21 cellular contexts compared by ENCODE assay signal in genomic region chr1:116686723-116687368, GRCh38. TPM values are rescaled to one million over a fixed set of nuclear protein-coding genes. Genes with fewer than 3 reads are reported as not detected.
DNase-seq lines count a peak whose midpoint lies in the region; ATAC-seq, FAIRE-seq and TF ChIP-seq lines count a peak whose summit lies in the region.
"Had no signal": no experiment of that assay in that cellular context is flagged by ENCODE, and none has a peak within 500 bp of the region (broad histone marks: within the 10 kb centered on the region; RNA-seq: fewer than 3 reads in every experiment).

No MANE protein-coding gene starts in this region.

- in situ Hi-C loops in K562 (cut with MboI) = no loop called here

- H2AFZ ChIP-seq in K562 (ENCODE audit: low read depth, low read length) = peak overlapping the region; percentile 81

- no peaks in the 10 kb centered on the region for H3K36me3 ChIP-seq in K562 (ENCODE audit: control insufficient read depth, insufficient read depth, low read length)
- H3K36me3 ChIP-seq: prostate gland, thoracic aorta had no signal

- FAIRE-seq in K562 (lab: Jason Lieb, UNC) = no peak
- FAIRE-seq: bronchial epithelial cell, frontal cortex had no signal

- H3K9me3 ChIP-seq in K562 (replicated peaks; ENCODE audit: control insufficient read depth, insufficient read depth, low read depth, low read length) = no peaks in the 10 kb centered on the region
- H3K9me3 ChIP-seq: prostate gland, thoracic aorta had no signal

- intact Hi-C loops in K562 (cut with micrococcal nuclease) = loop anchor here (5.0 kb wide), 1 partner anchor 35 kb away; no protein-coding TSS in a partner anchor
- intact Hi-C loops in head of caudate nucleus (cut with DNase I) = no loop called here

- peak overlapping the region; percentile 67 to 78 for H3K9ac ChIP-seq in K562 (ENCODE audit: insufficient read depth in 1 of 2, low read depth in 2 of 2, low read length in 2 of 2)
- H3K9ac ChIP-seq: KMS-11 had no signal

- no peak for TF ChIP-seq POLR2A in K562 (conservative IDR thresholded peaks at IDR 0.05)

- peak overlapping the region; percentile 58 for H3K4me2 ChIP-seq in K562 (ENCODE audit: insufficient read depth, low read length)
- H3K4me2 ChIP-seq: KMS-11 had no signal

- peak overlapping the region; percentile 100 for H3K27ac Mint-ChIP-seq in glutamatergic neuron (ENCODE audit: unreplicated experiment)
- H3K27ac Mint-ChIP-seq: stimulated activated memory B cell treated with anti-CD40 and anti-IgM and Interleukin-4, amounts not matched to agents 10 μg/mL and 1 μg/mL and 100 μg/mL, for 72 hours had no signal

- H3K4me3 Mint-ChIP-seq in glutamatergic neuron (ENCODE audit: unreplicated experiment) = peak overlapping the region; percentile 56
- H3K4me3 Mint-ChIP-seq: neural crest cell; stimulated activated memory B cell treated with anti-CD40 and anti-IgM and Interleukin-4, amounts not matched to agents 10 μg/mL and 1 μg/mL and 100 μg/mL, for 72 hours had no signal

- peak; percentile 8 for DNase-seq in AG10803 (ENCODE audit: low read depth)
- DNase-seq in K562 (ENCODE audit: extremely low read depth in 1 of 4, low spot score in 3 of 4) = peak in 1 of 4 experiments; percentile 44
- DNase-seq in glutamatergic neuron = no peak
- DNase-seq in head of caudate nucleus = no peak
- DNase-seq in NCI-H524 treated with DMSO at 0.1 percent for 48 hours (lab: John Stamatoyannopoulos, UW) = no peak
- DNase-seq: activated CD8-positive, alpha-beta memory T cell treated with anti-CD3 and anti-CD28 coated beads, Interleukin-2, amount 50 U/mL, for 48 hours; dermis blood vessel endothelial cell; GDM1; kidney glomerular epithelial cell; NCI-H1092 treated with DMSO at 0.1 percent for 48 hours; NCI-H510A had no signal

- TF ChIP-seq CTCF in AG10803 (conservative IDR thresholded peaks at IDR 0.05; ENCODE audit: low read length) (no peak), K562 (IDR thresholded peaks at IDR 0.05 in 2 of 3, conservative IDR thresholded peaks at IDR 0.05 in 1 of 3; ENCODE audit: insufficient read depth in 2 of 3, low read depth in 1 of 3, low read length in 3 of 3) (no peak), glutamatergic neuron (IDR thresholded peaks at IDR 0.05; ENCODE audit: partially characterized antibody, unreplicated experiment) (no peak)

- H3K4me1 ChIP-seq in K562 (replicated peaks in 1 of 2; ENCODE audit: control insufficient read depth in 2 of 2, insufficient read depth in 2 of 2, low read length in 2 of 2) = peaks cover 39 to 74% of the 10 kb centered on the region in 2 experiments
- H3K4me1 ChIP-seq: prostate gland had no signal

- no peaks in the 10 kb centered on the region for H4K20me1 ChIP-seq in K562 (replicated peaks; ENCODE audit: control insufficient read depth, insufficient read depth, low read length)

- no peaks in the 10 kb centered on the region for H3K36me3 Mint-ChIP-seq in glutamatergic neuron (ENCODE audit: unreplicated experiment)
- H3K36me3 Mint-ChIP-seq: stimulated activated memory B cell treated with anti-CD40 and anti-IgM and Interleukin-4, amounts not matched to agents 10 μg/mL and 1 μg/mL and 100 μg/mL, for 72 hours had no signal

- TF ChIP-seq RAD21 in Ishikawa (IDR thresholded peaks at IDR 0.05; ENCODE audit: low read depth) (no peak), K562 (CRISPR knock-in tag; conservative IDR thresholded peaks at IDR 0.05 in 1 of 2, IDR thresholded peaks at IDR 0.05 in 1 of 2) (no peak)

- no peaks in the 10 kb centered on the region for H3K9me1 ChIP-seq in K562 (ENCODE audit: control insufficient read depth, insufficient read depth, low read length)

- 21% methylated on average over 4 of the region's 4 CpGs for WGBS in K562 (ENCODE audit: insufficient coverage, low coverage, missing lambda C conversion rate)

- peaks cover 26% of the 10 kb centered on the region for H3K4me1 Mint-ChIP-seq in glutamatergic neuron (ENCODE audit: low read depth, unreplicated experiment)
- H3K4me1 Mint-ChIP-seq: stimulated activated memory B cell treated with anti-CD40 and anti-IgM and Interleukin-4, amounts not matched to agents 10 μg/mL and 1 μg/mL and 100 μg/mL, for 72 hours had no signal

- CTCF ChIA-PET in K562 (lab: Yijun Ruan, JAX; ENCODE audit: low intra/inter-chr PET ratio) = interaction anchor here (0.8 kb wide), 1 partner anchor 14 kb away, joined by 3 read pairs; no protein-coding TSS in a partner anchor

- H3K4me3 ChIP-seq in AG10803 (ENCODE audit: low read length) (no peak overlapping the region), K562 (no peak overlapping the region)
- H3K4me3 ChIP-seq: prostate gland, thoracic aorta had no signal

- ATAC-seq in K562 (peak; percentile 1; the same call in 2 of the 3 replicates), GM19463 (IDR thresholded peaks at IDR 0.05; ENCODE audit: unreplicated experiment) (no peak), GM18909 (IDR thresholded peaks at IDR 0.05; ENCODE audit: poor library complexity, unreplicated experiment) (no peak)
- ATAC-seq: stimulated activated memory B cell treated with anti-CD40 and anti-IgM and Interleukin-4, amounts not matched to agents 10 μg/mL and 1 μg/mL and 100 μg/mL, for 72 hours had no signal

- H3K27me3 ChIP-seq in K562 (ENCODE audit: control insufficient read depth in 2 of 2, insufficient read depth in 2 of 2, low read length in 2 of 2) = no peaks in the 10 kb centered on the region

- peaks cover 10% of the 10 kb centered on the region for H3K9me3 Mint-ChIP-seq in glutamatergic neuron (ENCODE audit: unreplicated experiment)
- H3K9me3 Mint-ChIP-seq: neural crest cell; stimulated activated memory B cell treated with anti-CD40 and anti-IgM and Interleukin-4, amounts not matched to agents 10 μg/mL and 1 μg/mL and 100 μg/mL, for 72 hours had no signal

- H3K27me3 Mint-ChIP-seq in glutamatergic neuron (ENCODE audit: unreplicated experiment) = peaks cover 6% of the 10 kb centered on the region

- peak overlapping the region; percentile 91 for H3K27ac ChIP-seq in K562 (ENCODE audit: extremely low read depth, low read depth, low read length)
- H3K27ac ChIP-seq: KMS-11, prostate gland, thoracic aorta had no signal

- POLR2A ChIA-PET in K562 (lab: Yijun Ruan, JAX) = interaction anchor here (1.1 kb wide), 1 partner anchor 15 kb away, joined by 5 read pairs; no protein-coding TSS in a partner anchor

- BruUV-seq in K562 (replicated peaks; lab: Mats Ljungman, UMichigan) = no TSS peak

- TF ChIP-seq EP300 in Ishikawa (IDR thresholded peaks at IDR 0.05; ENCODE audit: borderline replicate concordance) (peak; percentile 16; the same call in 1 of the 2 replicates), K562 (IDR thresholded peaks at IDR 0.05; ENCODE audit: low read length) (no peak)

- H3K79me2 ChIP-seq in K562 (ENCODE audit: control insufficient read depth, insufficient read depth, low read length) = no peaks in the 10 kb centered on the region

TF ChIP-seq in Ishikawa, 13 proteins besides CTCF, POLR2A, EP300 and RAD21 (continues in another document):
- TF ChIP-seq NFIC (IDR thresholded peaks at IDR 0.05) = peak; percentile 51; the same call in 1 of the 2 replicates
- TF ChIP-seq TEAD4 (IDR thresholded peaks at IDR 0.05) = no peak
- peak; percentile 37; the same call in 1 of the 2 replicates for TF ChIP-seq USF1 (IDR thresholded peaks at IDR 0.05)
- TF ChIP-seq TCF12 (IDR thresholded peaks at IDR 0.05; ENCODE audit: low read depth) = no peak; the same call in 1 of the 2 replicates
- no peak for TF ChIP-seq MAX (IDR thresholded peaks at IDR 0.05)

TF ChIP-seq in K562, 482 proteins besides CTCF, POLR2A, EP300 and RAD21 (continues in another document):
- TF ChIP-seq ZNF644 (tag; IDR thresholded peaks at IDR 0.05; ENCODE audit: low read depth) (peak; percentile 62), MAFK (IDR thresholded peaks at IDR 0.05; ENCODE audit: low read length) (no peak), TBL1XR1 (IDR thresholded peaks at IDR 0.05; ENCODE audit: low read length in 2 of 2) (no peak), MCM5 (IDR thresholded peaks at IDR 0.05; ENCODE audit: low read depth) (no peak), HDGF (IDR thresholded peaks at IDR 0.05) (no peak), NCOA4 (IDR thresholded peaks at IDR 0.05; ENCODE audit: partially characterized antibody) (no peak), SMAD2 (IDR thresholded peaks at IDR 0.05; ENCODE audit: low read depth, low read length) (no peak), RUNX1 (IDR thresholded peaks at IDR 0.05; ENCODE audit: low read depth) (no peak), ZNF121 (CRISPR knock-in tag; conservative IDR thresholded peaks at IDR 0.05) (no peak), ZNF766 (CRISPR knock-in tag; conservative IDR thresholded peaks at IDR 0.05) (peak; percentile 49; the same call in 1 of the 2 replicates)
- TF ChIP-seq, protein P1, sequence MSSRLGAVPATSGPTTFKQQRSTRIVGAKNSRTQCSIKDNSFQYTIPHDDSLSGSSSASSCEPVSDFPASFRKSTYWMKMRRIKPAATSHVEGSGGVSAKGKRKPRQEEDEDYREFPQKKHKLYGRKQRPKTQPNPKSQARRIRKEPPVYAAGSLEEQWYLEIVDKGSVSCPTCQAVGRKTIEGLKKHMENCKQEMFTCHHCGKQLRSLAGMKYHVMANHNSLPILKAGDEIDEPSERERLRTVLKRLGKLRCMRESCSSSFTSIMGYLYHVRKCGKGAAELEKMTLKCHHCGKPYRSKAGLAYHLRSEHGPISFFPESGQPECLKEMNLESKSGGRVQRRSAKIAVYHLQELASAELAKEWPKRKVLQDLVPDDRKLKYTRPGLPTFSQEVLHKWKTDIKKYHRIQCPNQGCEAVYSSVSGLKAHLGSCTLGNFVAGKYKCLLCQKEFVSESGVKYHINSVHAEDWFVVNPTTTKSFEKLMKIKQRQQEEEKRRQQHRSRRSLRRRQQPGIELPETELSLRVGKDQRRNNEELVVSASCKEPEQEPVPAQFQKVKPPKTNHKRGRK (tag; IDR thresholded peaks at IDR 0.05) = no peak

RNA-seq across cellular contexts. Expression of gene IGSF3, which starts 19.3 kb away (rescaled TPM):
- 16.2 and 27.0 TPM in 2 replicates for total RNA-seq in K562 (2011; cell fraction: chromatin; rRNA removed; ENCODE audit: low replicate concordance)
- total RNA-seq in K562 (2011; cell fraction: nucleolus; rRNA removed) = 35.1 and 40.4 TPM in 2 replicates
- total RNA-seq in K562 (2011; cell fraction: nucleoplasm; rRNA removed) = 25.1 and 28.2 TPM in 2 replicates
- total RNA-seq in K562 (2014; rRNA removed) (13.1 and 15.1 TPM in 2 replicates), K562 (2014; rRNA removed; fragmentation: Illumina TruSeq; extraction: Trizol) (7.5 and 7.8 TPM in 2 replicates), K562 (2015; rRNA removed; fragmentation: Illumina TruSeq; extraction: Trizol) (7.5 and 8.3 TPM in 2 replicates), K562 (2021) (14.4 and 15.0 TPM in 2 replicates), glutamatergic neuron (ENCODE audit: unreplicated experiment) (110 TPM)
- polyA plus RNA-seq in K562 (2011; rRNA removed) (7.7 and 8.9 TPM in 2 replicates), K562 (2014; fragmentation: Illumina TruSeq; extraction: Trizol) (10.8 and 11.5 TPM in 2 replicates), K562 (2014; fragmentation: Nextera tagmentation; extraction: Ambion mirVana) (1 to 10 TPM; 1.1 to 1.2 TPM), K562 (2014; rRNA removed) (7.9 and 8.4 TPM in 2 replicates)
- 10.0 and 16.2 TPM in 2 replicates for polyA plus RNA-seq in K562 (2011; cell fraction: cytosol; rRNA removed)
- polyA plus RNA-seq in K562 (2011; cell fraction: nucleus; rRNA removed) = 10.1 and 17.6 TPM in 2 replicates
- polyA plus RNA-seq in K562 (2012) = 8.7 and 14.2 TPM in 2 replicates
- polyA minus RNA-seq in K562 (2011; rRNA and poly(A)+ RNA removed) = 9.8 and 14.9 TPM in 2 replicates
- 14.1 and 16.5 TPM in 2 replicates for polyA minus RNA-seq in K562 (2011; cell fraction: cytosol; rRNA and poly(A)+ RNA removed)
- polyA minus RNA-seq in K562 (2011; cell fraction: nucleus; rRNA and poly(A)+ RNA removed) = 9.7 and 10.1 TPM in 2 replicates
